ENCODE assay signal across 18 cellular contexts in the genomic region with DNA sequence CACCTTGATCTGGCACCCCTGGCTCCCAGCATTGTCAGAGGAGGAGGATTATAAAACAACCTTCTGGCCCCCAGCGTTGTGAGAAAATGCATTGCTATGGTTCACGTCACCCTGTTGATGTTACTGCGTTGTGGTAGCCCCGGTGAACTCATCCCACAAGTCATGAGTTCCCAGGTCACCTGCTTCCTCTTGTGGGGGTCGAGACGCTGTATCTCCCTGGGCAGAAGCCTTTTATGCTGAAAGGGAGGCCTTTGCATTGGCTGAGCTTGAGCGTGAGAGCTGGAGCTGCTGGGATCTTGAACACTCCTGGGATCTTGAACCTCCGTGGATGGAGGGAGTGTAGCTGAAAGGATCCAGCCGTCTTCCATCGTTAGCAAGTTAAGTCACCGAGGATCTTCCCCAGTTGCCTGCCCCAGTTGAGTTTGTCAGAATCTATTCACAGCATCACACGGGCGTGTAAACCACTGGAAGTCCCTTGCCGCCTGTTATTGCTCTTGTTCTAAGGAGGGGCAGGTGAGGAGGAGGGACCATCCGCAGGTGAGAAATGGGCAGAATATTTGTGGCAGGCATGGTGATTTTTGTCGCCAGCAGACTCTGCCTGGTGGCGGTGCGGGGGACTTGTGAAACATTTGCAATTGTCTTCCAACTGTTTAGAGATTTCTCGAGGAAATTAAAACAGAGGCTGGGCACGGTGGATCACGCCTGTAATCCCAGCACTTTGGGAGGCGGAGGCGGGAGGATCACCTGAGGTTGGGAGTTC.
DNase-seq lines count a peak whose midpoint lies in the region; ATAC-seq and TF ChIP-seq lines count a peak whose summit lies in the region.
"Had no signal": no experiment of that assay in that cellular context is flagged by ENCODE, and none has a peak within 500 bp of the region (broad histone marks: within the 10 kb centered on the region; RNA-seq: fewer than 3 reads in every experiment).

No MANE protein-coding gene starts in this region.

- DNase-seq in DND-41 (peak; percentile 9), H9 (peak; percentile 47), amniotic epithelial cell (ENCODE audit: low read depth) (peak; percentile 9), mesenteric fat pad (ENCODE audit: low spot score) (peak; percentile 65), MG63 (no peak)
- DNase-seq in activated CD8-positive, alpha-beta T cell treated with anti-CD3 and anti-CD28 coated beads, Interleukin-2, amount 10 ng/mL, durations not matched to agents 7 days and 5 days = no peak
- DNase-seq: COR-L47, GOT3, KG1, NCI-H1092 treated with DMSO at 0.1 percent for 48 hours, NCI-H2081 treated with DMSO at 0.1 percent for 48 hours, NCI-H510A, NCI-H82, PC-9, SW 1271 had no signal

- no peak overlapping the region for H3K4me2 ChIP-seq in DND-41 (ENCODE audit: insufficient read depth, low read length)
- no peak overlapping the region for H3K4me2 ChIP-seq in H9 (ENCODE audit: insufficient read depth, insufficient read length, low read length)
- H3K4me2 ChIP-seq: PC-9 had no signal

- no peak overlapping the region for H3K56ac ChIP-seq in H9 (ENCODE audit: insufficient read length, low read depth, low read length)

- H2BK120ac ChIP-seq in H9 (ENCODE audit: low read depth, low read length, poor library complexity, severe bottlenecking) = no peak overlapping the region

- H3K9me3 ChIP-seq in DND-41 (ENCODE audit: insufficient read depth, low read length, severe bottlenecking) (no peaks in the 10 kb centered on the region), H9 (ENCODE audit: control insufficient read depth, low read depth, low read length) (no peaks in the 10 kb centered on the region), MG63 (no peaks in the 10 kb centered on the region)
- H3K9me3 ChIP-seq: SJSA1 had no signal

- no peak overlapping the region for H2BK20ac ChIP-seq in H9 (ENCODE audit: low read depth, low read length, poor library complexity, severe bottlenecking)

- no peak overlapping the region for H4K8ac ChIP-seq in H9 (replicated peaks; ENCODE audit: insufficient read length, low read depth, low read length)

- no peak overlapping the region for H3T11ph ChIP-seq in H9 (ENCODE audit: low read length)

- H3K18ac ChIP-seq in H9 (ENCODE audit: insufficient read length, low read depth, low read length) = no peak overlapping the region

- H2AFZ ChIP-seq in DND-41 (ENCODE audit: low read depth, low read length) (no peak overlapping the region), H9 (ENCODE audit: low read length) (no peak overlapping the region)
- H2AFZ ChIP-seq: PC-9 had no signal

- H3K4me1 ChIP-seq in DND-41 (ENCODE audit: insufficient read depth, low read length) (no peaks in the 10 kb centered on the region), H9 (ENCODE audit: insufficient read depth, low read length) (no peaks in the 10 kb centered on the region)
- H3K4me1 ChIP-seq: SJSA1 had no signal

- no peak overlapping the region for H3K4me3 Mint-ChIP-seq in H9
- H3K4me3 Mint-ChIP-seq in activated CD8-positive, alpha-beta T cell treated with anti-CD3 and anti-CD28 coated beads, Interleukin-2, amount 10 ng/mL, durations not matched to agents 7 days and 5 days = no peak overlapping the region

- no peaks in the 10 kb centered on the region for H3K36me3 ChIP-seq in DND-41 (ENCODE audit: insufficient read depth, low read length)
- H3K36me3 ChIP-seq in MG63 = no peaks in the 10 kb centered on the region
- H3K36me3 ChIP-seq: SJSA1 had no signal

- no peak overlapping the region for H2BK5ac ChIP-seq in H9 (ENCODE audit: insufficient read length, low read length)

- no CpG with 5 or more reads among the region's 23 CpGs for WGBS in H9 (ENCODE audit: extremely low coverage, insufficient read length, low lambda C conversion rate)

- H3K9ac ChIP-seq in DND-41 (ENCODE audit: low read depth, low read length) (no peak overlapping the region), H9 (ENCODE audit: extremely low read depth, insufficient read length, low read length) (no peak overlapping the region)

- no peak overlapping the region for H3K4ac ChIP-seq in H9 (ENCODE audit: low read depth, low read length)

- H3K36me3 Mint-ChIP-seq in H9 (ENCODE audit: insufficient read depth in 1 of 3, low read depth in 3 of 3) = no peaks in the 10 kb centered on the region; a peak in 1 of 7 replicates
- no peaks in the 10 kb centered on the region for H3K36me3 Mint-ChIP-seq in activated CD8-positive, alpha-beta T cell treated with anti-CD3 and anti-CD28 coated beads, Interleukin-2, amount 10 ng/mL, durations not matched to agents 7 days and 5 days (ENCODE audit: low read depth)

- no peaks in the 10 kb centered on the region for H3K27me3 ChIP-seq in DND-41 (ENCODE audit: insufficient read depth, low read length, poor library complexity)
- H3K27me3 ChIP-seq in H9 (ENCODE audit: insufficient read depth, low read length) = no peaks in the 10 kb centered on the region
- H3K27me3 ChIP-seq in MG63 = peaks cover 9% of the 10 kb centered on the region
- H3K27me3 ChIP-seq: SJSA1 had no signal

- CTCF ChIA-PET in activated CD8-positive, alpha-beta T cell treated with anti-CD3 and anti-CD28 coated beads, Interleukin-2, amount 10 ng/mL, durations not matched to agents 7 days and 5 days (lab: Charles Lee) = no interaction called here

- H3K9me3 Mint-ChIP-seq in H9 = no peaks in the 10 kb centered on the region
- no peaks in the 10 kb centered on the region for H3K9me3 Mint-ChIP-seq in activated CD8-positive, alpha-beta T cell treated with anti-CD3 and anti-CD28 coated beads, Interleukin-2, amount 10 ng/mL, durations not matched to agents 7 days and 5 days (ENCODE audit: insufficient read depth)

- no peaks in the 10 kb centered on the region for H3K79me1 ChIP-seq in H9 (ENCODE audit: insufficient read depth, low read depth, low read length, poor library complexity, severe bottlenecking)

- peaks cover 12% of the 10 kb centered on the region for H3K27me3 Mint-ChIP-seq in H9 (ENCODE audit: low read depth)
- no peaks in the 10 kb centered on the region for H3K27me3 Mint-ChIP-seq in activated CD8-positive, alpha-beta T cell treated with anti-CD3 and anti-CD28 coated beads, Interleukin-2, amount 10 ng/mL, durations not matched to agents 7 days and 5 days (ENCODE audit: low read depth)

- H2AK5ac ChIP-seq in H9 (ENCODE audit: insufficient read length, low read length) = no peak overlapping the region

- H3K4me3 ChIP-seq in DND-41 (ENCODE audit: low read depth in 1 of 2, low read length in 2 of 2) (no peak overlapping the region), MG63 (no peak overlapping the region)
- H3K4me3 ChIP-seq: PC-9, SJSA1 had no signal

- H4K91ac ChIP-seq in H9 (ENCODE audit: insufficient read length, low read depth, low read length) = no peak overlapping the region

- H3K79me2 ChIP-seq in DND-41 (ENCODE audit: insufficient read depth, low read length) (no peaks in the 10 kb centered on the region), H9 (ENCODE audit: insufficient read depth, low read length) (no peaks in the 10 kb centered on the region)

- no peaks in the 10 kb centered on the region for H3K23me2 ChIP-seq in H9 (ENCODE audit: insufficient read length, low read depth, low read length, poor library complexity, severe bottlenecking)

- H4K5ac ChIP-seq in H9 (ENCODE audit: insufficient read length, low read depth, low read length) = no peak overlapping the region

- POLR2A ChIA-PET in activated CD8-positive, alpha-beta T cell treated with anti-CD3 and anti-CD28 coated beads, Interleukin-2, amount 10 ng/mL, durations not matched to agents 7 days and 5 days (lab: Charles Lee) = no interaction called here

- no peak overlapping the region for H2BK12ac ChIP-seq in H9 (ENCODE audit: insufficient read length, low read depth, low read length)

- H3K23ac ChIP-seq in H9 (ENCODE audit: insufficient read length, low read depth, low read length) = no peak overlapping the region

- H3K27ac ChIP-seq in DND-41 (ENCODE audit: low read length) = no peak overlapping the region
- H3K27ac ChIP-seq in H9 (ENCODE audit: insufficient read length, low read depth, low read length) = no peak overlapping the region
- H3K27ac ChIP-seq: C4-2B, PC-9, SJSA1 had no signal

- ATAC-seq in DND-41 (ENCODE audit: insufficient read depth, low read depth) (peak; percentile 44; the same call in 1 of the 3 replicates), HG02759 (IDR thresholded peaks at IDR 0.05; ENCODE audit: unreplicated experiment) (no peak)
- no peak for ATAC-seq in activated CD8-positive, alpha-beta T cell treated with anti-CD3 and anti-CD28 coated beads, Interleukin-2, amount 10 ng/mL, durations not matched to agents 7 days and 5 days

- H3K4me1 Mint-ChIP-seq in H9 = peaks cover 7 to 20% of the 10 kb centered on the region in 2 experiments
- H3K4me1 Mint-ChIP-seq in activated CD8-positive, alpha-beta T cell treated with anti-CD3 and anti-CD28 coated beads, Interleukin-2, amount 10 ng/mL, durations not matched to agents 7 days and 5 days (ENCODE audit: low read depth) = no peaks in the 10 kb centered on the region

- TF ChIP-seq CTCF in DND-41 (IDR thresholded peaks at IDR 0.05; ENCODE audit: borderline replicate concordance, extremely low read depth, low read length, poor library complexity, severe bottlenecking) = no peak
- TF ChIP-seq CTCF in H9 (conservative IDR thresholded peaks at IDR 0.05) = no peak

- no peaks in the 10 kb centered on the region for H4K20me1 ChIP-seq in DND-41 (ENCODE audit: insufficient read depth, low read length)
- H4K20me1 ChIP-seq in H9 (ENCODE audit: control insufficient read depth, insufficient read depth, insufficient read length) = no peaks in the 10 kb centered on the region

- H2BK15ac ChIP-seq in H9 (ENCODE audit: low read depth, low read length) = no peak overlapping the region

- H3K14ac ChIP-seq in H9 (ENCODE audit: insufficient read depth, low read length) = no peak overlapping the region

- H3K27ac Mint-ChIP-seq in H9 = peak overlapping the region in 2 of 3 experiments; percentile 59 to 71; a peak in 6 of 7 replicates
- H3K27ac Mint-ChIP-seq in activated CD8-positive, alpha-beta T cell treated with anti-CD3 and anti-CD28 coated beads, Interleukin-2, amount 10 ng/mL, durations not matched to agents 7 days and 5 days = no peak overlapping the region

Comparison
In these comparisons a context has a peak if more than half of its experiments do, and no peak if none do; other contexts are left out.
1. DNase-seq: peak in DND-41 (single experiment), H9 (single experiment), amniotic epithelial cell (single experiment) and mesenteric fat pad (single experiment); none in activated CD8-positive, alpha-beta T cell treated with anti-CD3 and anti-CD28 coated beads, Interleukin-2, amount 10 ng/mL, durations not matched to agents 7 days and 5 days (single experiment) and MG63 (single experiment).